26 cellular contexts compared by ENCODE assay signal in the genomic region with DNA sequence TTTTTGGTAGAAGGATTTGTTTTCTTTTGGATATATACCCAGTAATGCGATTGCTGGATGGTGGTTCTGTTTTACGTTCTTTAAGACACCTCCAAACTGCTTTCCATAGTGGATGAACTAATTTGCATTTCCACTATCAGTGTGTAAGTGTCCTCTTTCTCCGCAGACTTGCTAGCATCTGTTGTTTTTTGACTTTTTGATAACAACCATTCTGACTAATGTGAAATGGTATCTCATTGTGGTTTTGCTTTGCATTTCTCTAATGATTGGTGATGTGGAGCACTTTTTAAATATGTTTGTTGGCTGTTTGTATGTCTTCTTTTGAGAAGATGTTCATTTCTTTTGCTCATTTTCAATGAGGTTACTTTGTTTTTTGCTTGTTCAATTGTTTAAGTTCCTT.
DNase-seq lines count a peak whose midpoint lies in the region; ATAC-seq, FAIRE-seq and TF ChIP-seq lines count a peak whose summit lies in the region.
"Had no signal": no experiment of that assay in that cellular context is flagged by ENCODE, and none has a peak within 500 bp of the region (broad histone marks: within the 10 kb centered on the region; RNA-seq: fewer than 3 reads in every experiment).

No MANE protein-coding gene starts in this region.

- H3K36me3 ChIP-seq in brain microvascular endothelial cell (replicated peaks), result no peaks in the 10 kb centered on the region
- no peaks in the 10 kb centered on the region for H3K36me3 ChIP-seq in small intestine (ENCODE audit: control insufficient read depth in 2 of 2, insufficient read depth in 2 of 2, low read length in 2 of 2)
- H3K36me3 ChIP-seq: BE2C had no signal

- H3K4me1 ChIP-seq in small intestine (ENCODE audit: control insufficient read depth in 2 of 2, insufficient read depth in 1 of 2, low read depth in 1 of 2, low read length in 1 of 2), result no peaks in the 10 kb centered on the region
- H3K4me1 ChIP-seq: BE2C had no signal

- no peak for FAIRE-seq in small intestine (lab: Jason Lieb, UNC)
- FAIRE-seq: GM18507, H54 had no signal

- H3K9me3 ChIP-seq in small intestine (ENCODE audit: control insufficient read depth, low read depth), result no peaks in the 10 kb centered on the region
- H3K9me3 ChIP-seq: BE2C had no signal

- H3K27ac ChIP-seq in brain microvascular endothelial cell (no peak overlapping the region), small intestine (ENCODE audit: low read depth in 1 of 2, low read length in 1 of 2) (no peak overlapping the region)

- DNase-seq in EL (peak; percentile 45), NCI-H226 (peak; percentile 44), brain microvascular endothelial cell (peak; percentile 13), non-pigmented ciliary epithelial cell (ENCODE audit: low read depth) (peak; percentile 2), DMS153 (lab: John Stamatoyannopoulos, UW) (no peak), small intestine (no peak), hypothalamus (lab: John Stamatoyannopoulos, UW) (no peak)
- DNase-seq: 8988T; ACHN; BE2C; CD8-positive, alpha-beta memory T cell; DMS 273 treated with DMSO at 0.1 percent for 48 hours; DMS79 treated with DMSO at 0.1 percent for 48 hours; KG1; NCI-H1048; NCI-H1417; NCI-H1694 treated with DMSO at 0.1 percent for 48 hours; NCI-H2081 treated with DMSO at 0.1 percent for 48 hours; NCI-H2171; NCI-H345; NCI-H510A treated with DMSO at 0.1 percent for 48 hours; NCI-H774; SK-N-SH had no signal

- in situ Hi-C loops in brain microvascular endothelial cell (cut with HindIII; ENCODE audit: low pct_ligation_motif_present, low sequenced_read_pairs), result no loop called here

- 79 to 91% (median 86%) methylated on average over 3 of the region's 3 CpGs for WGBS in small intestine, 3 donors

- H3K27me3 ChIP-seq in brain microvascular endothelial cell (replicated peaks) (no peaks in the 10 kb centered on the region), small intestine (ENCODE audit: control insufficient read depth in 2 of 2, insufficient read depth in 2 of 2, low read length in 2 of 2) (no peaks in the 10 kb centered on the region)
- H3K27me3 ChIP-seq: BE2C had no signal

- H3K4me3 ChIP-seq in brain microvascular endothelial cell (ENCODE audit: low read depth, low read length) (no peak overlapping the region), small intestine (ENCODE audit: low read depth in 1 of 2, low read length in 2 of 2) (no peak overlapping the region)

- no peak for TF ChIP-seq CTCF in brain microvascular endothelial cell (IDR thresholded peaks at IDR 0.05; ENCODE audit: low read depth, low read length, missing control alignments)

- no peak for ATAC-seq in GM19324 (IDR thresholded peaks at IDR 0.05; ENCODE audit: low FRiP score, unreplicated experiment)

Comparison
In these comparisons a context has a peak if more than half of its experiments do, and no peak if none do; other contexts are left out.
1. DNase-seq: peak in EL (single experiment), NCI-H226 (single experiment), brain microvascular endothelial cell (single experiment) and non-pigmented ciliary epithelial cell (single experiment); none in DMS153 (single experiment), small intestine (single experiment) and hypothalamus (0 of 51).